Comparison of ENCODE assay signal across 28 cellular contexts in the genomic region with DNA sequence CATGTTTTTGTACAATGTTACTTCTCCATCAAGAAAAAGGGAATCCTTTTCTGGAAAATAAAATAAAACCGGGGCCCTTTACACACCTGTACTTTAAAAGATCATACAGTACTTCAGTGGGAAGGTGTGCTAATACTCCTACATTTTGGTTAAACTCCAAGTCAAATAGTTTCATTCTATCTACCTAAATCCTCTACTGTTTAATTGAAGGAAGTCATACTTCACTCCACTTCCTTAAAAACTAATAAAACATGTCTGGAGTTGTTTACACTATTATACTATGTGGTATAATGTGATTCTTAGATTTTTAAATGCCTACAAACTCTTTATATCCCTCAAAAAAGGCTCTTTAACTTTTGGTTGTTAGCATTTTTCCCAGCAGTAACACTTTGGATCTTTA.
"Had no signal": no experiment of that assay in that cellular context is flagged by ENCODE, and none has a peak within 500 bp of the region (broad histone marks: within the 10 kb centered on the region; RNA-seq: fewer than 3 reads in every experiment).

No MANE protein-coding gene starts in this region.

- H3K36me3 Mint-ChIP-seq: activated naive CD4-positive, alpha-beta T cell treated with anti-CD3 and anti-CD28 coated beads, Interleukin-2, amount 50 U/mL, for 24 hours; mesothelial cell of epicardium; naive B cell; stimulated activated memory B cell treated with anti-CD40 and anti-IgM and Interleukin-4, amounts not matched to agents 10 μg/mL and 1 μg/mL and 100 μg/mL, for 72 hours had no signal

- H3K9me3 Mint-ChIP-seq: activated B cell treated with CpG ODN at 0.5 μM for 24 hours; activated CD8-positive, alpha-beta T cell treated with anti-CD3 and anti-CD28 coated beads for 36 hours; activated naive CD4-positive, alpha-beta T cell treated with anti-CD3 and anti-CD28 coated beads, Interleukin-2, amount 50 U/mL, for 24 hours; activated T-helper 2 cell treated with anti-CD3 and anti-CD28 coated beads, Interferon-gamma antibody, Interleukin-2, Interleukin-4, amounts not matched to agents 10 μg/mL and 5 μg/mL and 100 μg/mL, durations not matched to agents 14 hours and 24 hours and 36 hours; mesothelial cell of epicardium; naive B cell; neural crest cell; stimulated activated memory B cell treated with anti-CD40 and anti-IgM and Interleukin-4, amounts not matched to agents 10 μg/mL and 1 μg/mL and 100 μg/mL, for 72 hours; stimulated activated naive CD8-positive, alpha-beta T cell treated with anti-CD3 and anti-CD28 coated beads, Interleukin-15, amount 100 ng/mL, for 72 hours had no signal

- H3K27ac ChIP-seq: colonic mucosa, gastroesophageal sphincter, hepatocyte, pancreas, prostate gland, sigmoid colon, thyroid gland, upper lobe of left lung, vagina had no signal

- FAIRE-seq: small intestine had no signal

- H3K4me1 ChIP-seq: colonic mucosa, gastroesophageal sphincter, pancreas, prostate gland, sigmoid colon, thyroid gland, upper lobe of left lung, vagina had no signal

- H3K4me1 Mint-ChIP-seq: activated B cell treated with CpG ODN at 0.5 μM for 24 hours; mesothelial cell of epicardium; naive B cell; neural crest cell; stimulated activated memory B cell treated with anti-CD40 and anti-IgM and Interleukin-4, amounts not matched to agents 10 μg/mL and 1 μg/mL and 100 μg/mL, for 72 hours had no signal

- H3K27me3 Mint-ChIP-seq: activated B cell treated with CpG ODN at 0.5 μM for 24 hours; activated CD8-positive, alpha-beta T cell treated with anti-CD3 and anti-CD28 coated beads for 36 hours; activated naive CD4-positive, alpha-beta T cell treated with anti-CD3 and anti-CD28 coated beads, Interleukin-2, amount 50 U/mL, for 24 hours; stimulated activated naive CD8-positive, alpha-beta T cell treated with anti-CD3 and anti-CD28 coated beads, Interleukin-15, amount 100 ng/mL, for 72 hours had no signal

- ATAC-seq: activated CD8-positive, alpha-beta T cell treated with anti-CD3 and anti-CD28 coated beads for 36 hours; gastroesophageal sphincter; pancreas; stimulated activated memory B cell treated with anti-CD40 and anti-IgM and Interleukin-4, amounts not matched to agents 10 μg/mL and 1 μg/mL and 100 μg/mL, for 72 hours; stimulated activated naive CD8-positive, alpha-beta T cell treated with anti-CD3 and anti-CD28 coated beads, Interleukin-15, amount 100 ng/mL, for 72 hours had no signal

- H3K27ac Mint-ChIP-seq: activated B cell treated with CpG ODN at 0.5 μM for 24 hours; activated CD8-positive, alpha-beta T cell treated with anti-CD3 and anti-CD28 coated beads for 36 hours; activated naive CD4-positive, alpha-beta T cell treated with anti-CD3 and anti-CD28 coated beads, Interleukin-2, amount 50 U/mL, for 24 hours; mesothelial cell of epicardium; stimulated activated memory B cell treated with anti-CD40 and anti-IgM and Interleukin-4, amounts not matched to agents 10 μg/mL and 1 μg/mL and 100 μg/mL, for 72 hours; stimulated activated naive CD8-positive, alpha-beta T cell treated with anti-CD3 and anti-CD28 coated beads, Interleukin-15, amount 100 ng/mL, for 72 hours had no signal

- H3K4me3 ChIP-seq: colonic mucosa, gastroesophageal sphincter, hepatocyte, pancreas, prostate gland, sigmoid colon, thyroid gland, upper lobe of left lung, vagina had no signal

- DNase-seq: activated B cell treated with CpG ODN at 0.5 μM for 24 hours; activated CD4-positive, alpha-beta T cell treated with anti-CD3 and anti-CD28 coated beads, Interleukin-2, amount 50 U/mL, for 1 hour; activated CD8-positive, alpha-beta T cell treated with anti-CD3 and anti-CD28 coated beads for 36 hours; activated T-cell treated with anti-CD3 and anti-CD28 coated beads, Interleukin-2, amount 50 U/mL, for 48 hours; anterior cingulate cortex; colonic mucosa; effector memory CD4-positive, alpha-beta T cell; islet precursor cell; naive B cell; nucleus accumbens; pancreas; retina; sigmoid colon; small intestine; stimulated activated CD4-positive, alpha-beta T cell treated with anti-CD3 and anti-CD28 coated beads, Interleukin-4, amount 100 ng/mL, for 24 hours; stimulated activated CD8-positive, alpha-beta memory T cell treated with anti-CD3 and anti-CD28 coated beads, Interleukin-4, amount 100 ng/mL, for 48 hours; stimulated activated naive CD8-positive, alpha-beta T cell treated with anti-CD3 and anti-CD28 coated beads, Interleukin-15, amount 100 ng/mL, for 72 hours; thyroid gland; upper lobe of left lung had no signal

- H3K4me3 Mint-ChIP-seq: activated B cell treated with CpG ODN at 0.5 μM for 24 hours; activated CD8-positive, alpha-beta T cell treated with anti-CD3 and anti-CD28 coated beads for 36 hours; activated naive CD4-positive, alpha-beta T cell treated with anti-CD3 and anti-CD28 coated beads, Interleukin-2, amount 50 U/mL, for 24 hours; mesothelial cell of epicardium; naive B cell; neural crest cell; stimulated activated memory B cell treated with anti-CD40 and anti-IgM and Interleukin-4, amounts not matched to agents 10 μg/mL and 1 μg/mL and 100 μg/mL, for 72 hours had no signal

- H2AFZ ChIP-seq: hepatocyte had no signal

- H3K27me3 ChIP-seq: colonic mucosa, gastroesophageal sphincter, hepatocyte, pancreas, sigmoid colon, thyroid gland, upper lobe of left lung, vagina had no signal

- H3K79me2 ChIP-seq: hepatocyte had no signal

- H3K9me3 ChIP-seq: colonic mucosa, gastroesophageal sphincter, pancreas, prostate gland, sigmoid colon, thyroid gland, upper lobe of left lung, vagina had no signal

- H3K4me2 ChIP-seq: hepatocyte had no signal

- H3K36me3 ChIP-seq: colonic mucosa, gastroesophageal sphincter, pancreas, prostate gland, sigmoid colon, thyroid gland, upper lobe of left lung, vagina had no signal
